15 cellular contexts compared by ENCODE assay signal in the genomic region with DNA sequence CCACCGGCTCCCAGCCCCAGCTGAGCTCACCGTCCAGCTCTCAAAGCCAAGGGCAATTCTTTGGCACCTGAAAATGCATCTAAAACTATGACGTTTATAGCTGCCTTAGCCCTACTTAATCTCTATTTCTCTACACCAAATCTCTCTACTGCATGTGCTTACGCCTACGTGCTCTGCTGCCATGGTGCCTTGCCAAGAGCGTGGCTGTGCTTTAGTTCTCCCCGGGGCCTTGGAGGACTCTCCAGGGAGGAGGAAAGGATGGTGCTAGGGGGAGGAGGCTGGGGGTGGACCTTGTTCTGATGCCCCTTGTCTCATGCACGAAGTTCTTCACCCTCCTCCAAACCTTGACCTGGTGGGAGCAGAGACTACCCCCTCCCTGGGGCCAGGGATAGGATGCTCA.
"Had no signal": no experiment of that assay in that cellular context is flagged by ENCODE, and none has a peak within 500 bp of the region (broad histone marks: within the 10 kb centered on the region; RNA-seq: fewer than 3 reads in every experiment).

No MANE protein-coding gene starts in this region.

- H3K27me3 Mint-ChIP-seq: activated naive CD4-positive, alpha-beta T cell treated with anti-CD3 and anti-CD28 coated beads, Interleukin-2, amount 10 ng/mL, durations not matched to agents 7 days and 5 days; activated T-helper 17 cell treated with anti-CD3 and anti-CD28 coated beads, Interleukin-2, amount 50 U/mL, for 72 hours had no signal

- H3K9me3 Mint-ChIP-seq: activated naive CD4-positive, alpha-beta T cell treated with anti-CD3 and anti-CD28 coated beads, Interleukin-2, amount 10 ng/mL, durations not matched to agents 7 days and 5 days; activated T-helper 17 cell treated with anti-CD3 and anti-CD28 coated beads, Interleukin-2, amount 50 U/mL, for 72 hours; mesothelial cell of epicardium; stimulated activated effector memory CD8-positive, alpha-beta T cell treated with anti-CD3 and anti-CD28 coated beads, Interleukin-12 subunit alpha, Interleukin-12 subunit beta, amount 100 ng/mL, for 72 hours had no signal

- H3K9me3 ChIP-seq: ascending aorta, esophagus muscularis mucosa, tibial artery had no signal

- H3K27me3 ChIP-seq: ascending aorta had no signal

- DNase-seq: activated CD4-positive, alpha-beta T cell treated with anti-CD3 and anti-CD28 coated beads, Interleukin-2, amount 50 U/mL, for 4 hours; activated CD4-positive, CD25-positive, alpha-beta regulatory T cell treated with anti-CD3 and anti-CD28 coated beads, Interleukin-2, amount 50 U/mL, for 72 hours; activated naive CD4-positive, alpha-beta T cell treated with anti-CD3 and anti-CD28 coated beads, Interleukin-2, amount 10 ng/mL, durations not matched to agents 7 days and 5 days; activated T-cell treated with anti-CD3 and anti-CD28 coated beads for 4 hours; foreskin fibroblast; kidney glomerular epithelial cell; stimulated activated CD4-positive, alpha-beta T cell treated with anti-CD3 and anti-CD28 coated beads, Interleukin-12 subunit alpha, Interleukin-12 subunit beta, amount 100 ng/mL, for 4 hours; stimulated activated CD4-positive, alpha-beta T cell treated with anti-CD3 and anti-CD28 coated beads, Interleukin-2, amount 100 ng/mL, for 24 hours; T-helper 9 cell; tibial artery had no signal

- H3K4me3 Mint-ChIP-seq: activated naive CD4-positive, alpha-beta T cell treated with anti-CD3 and anti-CD28 coated beads, Interleukin-2, amount 10 ng/mL, durations not matched to agents 7 days and 5 days; activated T-helper 17 cell treated with anti-CD3 and anti-CD28 coated beads, Interleukin-2, amount 50 U/mL, for 72 hours; mesothelial cell of epicardium; stimulated activated effector memory CD8-positive, alpha-beta T cell treated with anti-CD3 and anti-CD28 coated beads, Interleukin-12 subunit alpha, Interleukin-12 subunit beta, amount 100 ng/mL, for 72 hours had no signal

- H3K27ac ChIP-seq: ascending aorta, esophagus muscularis mucosa, tibial artery had no signal

- H3K36me3 Mint-ChIP-seq: mesothelial cell of epicardium had no signal

- ATAC-seq: activated T-helper 17 cell treated with anti-CD3 and anti-CD28 coated beads, Interleukin-2, amount 50 U/mL, for 72 hours; stimulated activated effector memory CD8-positive, alpha-beta T cell treated with anti-CD3 and anti-CD28 coated beads, Interleukin-12 subunit alpha, Interleukin-12 subunit beta, amount 100 ng/mL, for 72 hours had no signal

- H3K27ac Mint-ChIP-seq: activated naive CD4-positive, alpha-beta T cell treated with anti-CD3 and anti-CD28 coated beads, Interleukin-2, amount 10 ng/mL, durations not matched to agents 7 days and 5 days; activated T-helper 17 cell treated with anti-CD3 and anti-CD28 coated beads, Interleukin-2, amount 50 U/mL, for 72 hours; mesothelial cell of epicardium; stimulated activated effector memory CD8-positive, alpha-beta T cell treated with anti-CD3 and anti-CD28 coated beads, Interleukin-12 subunit alpha, Interleukin-12 subunit beta, amount 100 ng/mL, for 72 hours had no signal
